In the genomic region with DNA sequence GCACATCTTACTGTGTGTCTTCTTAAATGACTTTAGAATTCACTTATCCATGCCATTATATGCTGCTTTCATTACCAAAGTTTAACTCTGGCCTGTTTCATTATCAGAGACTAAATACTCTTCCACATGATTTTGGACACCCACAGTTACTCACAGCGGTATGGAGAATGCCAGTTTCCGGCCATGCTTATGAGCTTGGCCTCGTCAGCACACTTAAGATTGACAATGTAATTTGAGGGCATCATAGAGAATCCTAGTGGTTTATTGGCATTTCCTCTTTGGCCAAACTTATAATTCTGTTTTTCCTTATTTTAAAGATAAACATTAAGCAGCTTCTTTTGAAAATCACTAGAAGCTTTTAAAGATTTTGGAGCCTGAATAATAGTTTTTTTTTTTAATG, we compare ENCODE assay signal across 17 cellular contexts.
"Had no signal": no experiment of that assay in that cellular context is flagged by ENCODE, and none has a peak within 500 bp of the region (broad histone marks: within the 10 kb centered on the region; RNA-seq: fewer than 3 reads in every experiment).

No MANE protein-coding gene starts in this region.

- H3K9me3 Mint-ChIP-seq: activated B cell treated with CpG ODN at 0.5 μM for 24 hours; activated CD4-positive, alpha-beta T cell treated with anti-CD3 and anti-CD28 coated beads, Interleukin-2, amount 10 ng/mL, durations not matched to agents 24 days and 14 days; activated T-helper 1 cell treated with anti-CD3 and anti-CD28 coated beads, Interleukin-12 subunit alpha, Interleukin-12 subunit beta, Interleukin-2, Interleukin-4 antibody, amounts not matched to agents 30 ng/mL and 10 ng/mL and 1 ng/mL, durations not matched to agents 14 hours and 24 hours and 36 hours; naive thymus-derived CD8-positive, alpha-beta T cell; stimulated activated naive CD8-positive, alpha-beta T cell treated with anti-CD3 and anti-CD28 coated beads, Interleukin-15, amount 100 ng/mL, for 72 hours had no signal

- FAIRE-seq: keratinocyte, small intestine had no signal

- H3K27me3 Mint-ChIP-seq: activated B cell treated with CpG ODN at 0.5 μM for 24 hours; activated CD4-positive, alpha-beta T cell treated with anti-CD3 and anti-CD28 coated beads, Interleukin-2, amount 10 ng/mL, durations not matched to agents 24 days and 14 days; activated naive CD8-positive, alpha-beta T cell treated with anti-CD3 and anti-CD28 coated beads for 36 hours; dendritic cell treated with granulocyte-macrophage colony-stimulating factor and Interleukin-4, amounts not matched to agents 40 ng/mL and 50 ng/mL, for 4 days; naive thymus-derived CD8-positive, alpha-beta T cell; stimulated activated naive CD8-positive, alpha-beta T cell treated with anti-CD3 and anti-CD28 coated beads, Interleukin-15, amount 100 ng/mL, for 72 hours had no signal

- H3K27ac ChIP-seq: epithelial cell of prostate had no signal

- H3K4me3 ChIP-seq: left lung, testis, upper lobe of left lung had no signal

- H3K36me3 Mint-ChIP-seq: activated naive CD8-positive, alpha-beta T cell treated with anti-CD3 and anti-CD28 coated beads for 36 hours had no signal

- H3K4me3 Mint-ChIP-seq: activated B cell treated with CpG ODN at 0.5 μM for 24 hours; activated CD4-positive, alpha-beta T cell treated with anti-CD3 and anti-CD28 coated beads, Interleukin-2, amount 10 ng/mL, durations not matched to agents 24 days and 14 days; activated CD8-positive, alpha-beta T cell treated with anti-CD3 and anti-CD28 coated beads, Interleukin-2, amount 10 ng/mL, durations not matched to agents 7 days and 5 days; activated naive CD8-positive, alpha-beta T cell treated with anti-CD3 and anti-CD28 coated beads for 36 hours; activated T-helper 1 cell treated with anti-CD3 and anti-CD28 coated beads, Interleukin-12 subunit alpha, Interleukin-12 subunit beta, Interleukin-2, Interleukin-4 antibody, amounts not matched to agents 30 ng/mL and 10 ng/mL and 1 ng/mL, durations not matched to agents 14 hours and 24 hours and 36 hours; dendritic cell treated with granulocyte-macrophage colony-stimulating factor and Interleukin-4, amounts not matched to agents 40 ng/mL and 50 ng/mL, for 4 days; naive thymus-derived CD8-positive, alpha-beta T cell; stimulated activated naive CD8-positive, alpha-beta T cell treated with anti-CD3 and anti-CD28 coated beads, Interleukin-15, amount 100 ng/mL, for 72 hours had no signal

- DNase-seq: activated B cell treated with CpG ODN at 0.5 μM for 24 hours; activated CD4-positive, alpha-beta T cell treated with anti-CD3 and anti-CD28 coated beads, Interleukin-2, amount 10 ng/mL, durations not matched to agents 24 days and 14 days; activated CD8-positive, alpha-beta T cell treated with anti-CD3 and anti-CD28 coated beads, Interleukin-2, amount 10 ng/mL, durations not matched to agents 7 days and 5 days; activated naive CD8-positive, alpha-beta T cell treated with anti-CD3 and anti-CD28 coated beads for 36 hours; effector memory CD4-positive, alpha-beta T cell; left lung; mammary epithelial cell; naive thymus-derived CD8-positive, alpha-beta T cell; retina; small intestine; stimulated activated naive CD8-positive, alpha-beta T cell treated with anti-CD3 and anti-CD28 coated beads, Interleukin-15, amount 100 ng/mL, for 72 hours; testis; upper lobe of left lung had no signal

- H3K27ac Mint-ChIP-seq: activated B cell treated with CpG ODN at 0.5 μM for 24 hours; activated CD4-positive, alpha-beta T cell treated with anti-CD3 and anti-CD28 coated beads, Interleukin-2, amount 10 ng/mL, durations not matched to agents 24 days and 14 days; activated CD8-positive, alpha-beta T cell treated with anti-CD3 and anti-CD28 coated beads, Interleukin-2, amount 10 ng/mL, durations not matched to agents 7 days and 5 days; activated naive CD8-positive, alpha-beta T cell treated with anti-CD3 and anti-CD28 coated beads for 36 hours; dendritic cell treated with granulocyte-macrophage colony-stimulating factor and Interleukin-4, amounts not matched to agents 40 ng/mL and 50 ng/mL, for 4 days had no signal

- H3K27me3 ChIP-seq: left lung, testis, upper lobe of left lung had no signal

- H3K9me3 ChIP-seq: left lung, testis, upper lobe of left lung had no signal

- H3K36me3 ChIP-seq: left lung, upper lobe of left lung had no signal
